In genomic region chr1:154956557-154956956, GRCh38 we compare ENCODE assay signal across 6 cellular contexts. TPM values are rescaled to one million over a fixed set of nuclear protein-coding genes. Genes with fewer than 3 reads are reported as not detected.
A peak's percentile ranks its signal among the peaks of the same experiment; 100 is the strongest.
DNase-seq lines count a peak whose midpoint lies in the region; ATAC-seq, FAIRE-seq and TF ChIP-seq lines count a peak whose summit lies in the region.

No MANE protein-coding gene starts in this region.

- H3K9me1 ChIP-seq in keratinocyte (ENCODE audit: control insufficient read depth, extremely low read depth, insufficient read depth, low read length) = no peaks in the 10 kb centered on the region

- peak overlapping the region; percentile 56 for H3K9ac ChIP-seq in keratinocyte (ENCODE audit: control insufficient read depth, extremely low read depth, insufficient read depth, low read length)

- DNase-seq in AG10803 (ENCODE audit: low read depth) = no peak
- no peak for DNase-seq in keratinocyte (ENCODE audit: low read depth, low spot score)
- DNase-seq in activated CD8-positive, alpha-beta memory T cell treated with anti-CD3 and anti-CD28 coated beads for 24 hours = no peak

- H4K20me1 ChIP-seq in keratinocyte (ENCODE audit: control insufficient read depth, extremely low read depth, insufficient read depth, low read length) = no peaks in the 10 kb centered on the region

- H3K27ac ChIP-seq in VCaP (peak overlapping the region; percentile 66), keratinocyte (ENCODE audit: control insufficient read depth, insufficient read depth, low read length) (peak overlapping the region; percentile 15)

- H3K4me1 ChIP-seq in keratinocyte (ENCODE audit: control insufficient read depth, extremely low read depth, insufficient read depth, low read length) = peaks cover 30% of the 10 kb centered on the region

- peak overlapping the region; percentile 72 for H3K4me3 ChIP-seq in AG10803 (ENCODE audit: low read length)
- peak overlapping the region in 2 of 3 experiments; percentile 49 to 71 for H3K4me3 ChIP-seq in keratinocyte (ENCODE audit: control insufficient read depth in 2 of 3, extremely low read depth in 1 of 3, insufficient read depth in 2 of 3, low read depth in 1 of 3, low read length in 3 of 3)

- peak overlapping the region; percentile 1 for H2AFZ ChIP-seq in keratinocyte (ENCODE audit: control insufficient read depth, low read length)

- H3K4me2 ChIP-seq in keratinocyte (ENCODE audit: control insufficient read depth, extremely low read depth, insufficient read depth, low read depth, low read length) = peak overlapping the region; percentile 73

- ATAC-seq in GM21786 (IDR thresholded peaks at IDR 0.05; ENCODE audit: unreplicated experiment) = no peak
- ATAC-seq in HG02678 (IDR thresholded peaks at IDR 0.05; ENCODE audit: unreplicated experiment) = no peak

- FAIRE-seq in keratinocyte (lab: Jason Lieb, UNC) = no peak

- no peaks in the 10 kb centered on the region for H3K9me3 ChIP-seq in keratinocyte (ENCODE audit: control insufficient read depth, low read depth, low read length)

- TF ChIP-seq CTCF in AG10803 (conservative IDR thresholded peaks at IDR 0.05; ENCODE audit: low read length) = no peak
- TF ChIP-seq CTCF in VCaP (conservative IDR thresholded peaks at IDR 0.05) = no peak
- no peak for TF ChIP-seq CTCF in keratinocyte (optimal IDR thresholded peaks at IDR 0.05 in 1 of 3, IDR thresholded peaks at IDR 0.05 in 1 of 3, conservative IDR thresholded peaks at IDR 0.05 in 1 of 3; ENCODE audit: extremely low read depth in 1 of 3, insufficient read depth in 2 of 3, low read length in 3 of 3)

- H3K79me2 ChIP-seq in keratinocyte (ENCODE audit: control insufficient read depth, insufficient read depth, low read length) = peaks cover 18% of the 10 kb centered on the region

- H3K27me3 ChIP-seq in keratinocyte (ENCODE audit: control insufficient read depth, extremely low read depth, insufficient read depth, low read length) = no peaks in the 10 kb centered on the region

- dilution Hi-C loops in keratinocyte (cut with MboI; ENCODE audit: extremely low pct_ligation_motif_present, low sequenced_read_pairs) = no loop called here

- H3K36me3 ChIP-seq in keratinocyte (ENCODE audit: control insufficient read depth in 2 of 2, extremely low read depth in 1 of 2, insufficient read depth in 2 of 2, low read length in 2 of 2) = peaks cover 2 to 13% of the 10 kb centered on the region in 2 experiments

RNA-seq across cellular contexts. Expression of gene PBXIP1, which starts 0.7 kb away (rescaled TPM):
- 15.1 to 29.9 TPM (median 15.6 TPM) in 3 replicates for polyA plus RNA-seq in keratinocyte
- 5.8 TPM for polyA plus RNA-seq in keratinocyte (2011; ENCODE audit: low read depth)
- polyA plus RNA-seq in keratinocyte (2011; cell fraction: cytosol; rRNA removed) = 4.9 and 7.7 TPM in 2 replicates
- 45.9 and 54.4 TPM in 2 replicates for polyA plus RNA-seq in keratinocyte (2011; cell fraction: nucleus; rRNA removed)
- 15.9 and 21.9 TPM in 2 replicates for polyA plus RNA-seq in keratinocyte (2012; ENCODE audit: low replicate concordance)
- 12.5 to 24.5 TPM (median 20.5 TPM) in 3 replicates for polyA minus RNA-seq in keratinocyte
- 12.5 TPM for polyA minus RNA-seq in keratinocyte (2011; cell fraction: cytosol; rRNA and poly(A)+ RNA removed)
- polyA minus RNA-seq in keratinocyte (2011; cell fraction: nucleus; rRNA and poly(A)+ RNA removed) = 46.6 and 54.2 TPM in 2 replicates

RNA-seq across cellular contexts. Expression of gene PYGO2, which starts 5.0 kb away (rescaled TPM):
- polyA plus RNA-seq in keratinocyte = 15.1 to 22.3 TPM (median 15.9 TPM) in 3 replicates
- 2.4 TPM for polyA plus RNA-seq in keratinocyte (2011; ENCODE audit: low read depth)
- 15.2 and 15.6 TPM in 2 replicates for polyA plus RNA-seq in keratinocyte (2011; cell fraction: cytosol; rRNA removed)
- 33.6 and 33.8 TPM in 2 replicates for polyA plus RNA-seq in keratinocyte (2011; cell fraction: nucleus; rRNA removed)
- polyA plus RNA-seq in keratinocyte (2012; ENCODE audit: low replicate concordance) = 16.4 and 18.9 TPM in 2 replicates
- polyA minus RNA-seq in keratinocyte = 15.5 to 20.0 TPM (median 15.6 TPM) in 3 replicates
- polyA minus RNA-seq in keratinocyte (2011; cell fraction: cytosol; rRNA and poly(A)+ RNA removed) = 20.5 TPM
- polyA minus RNA-seq in keratinocyte (2011; cell fraction: nucleus; rRNA and poly(A)+ RNA removed) = 10.2 and 12.9 TPM in 2 replicates

RNA-seq across cellular contexts. Expression of gene SHC1, which starts 14.0 kb away (rescaled TPM):
- 245 to 385 TPM (median 272 TPM) in 3 replicates for polyA plus RNA-seq in keratinocyte
- 41.9 TPM for polyA plus RNA-seq in keratinocyte (2011; ENCODE audit: low read depth)
- 316 and 399 TPM in 2 replicates for polyA plus RNA-seq in keratinocyte (2011; cell fraction: cytosol; rRNA removed)
- 637 and 800 TPM in 2 replicates for polyA plus RNA-seq in keratinocyte (2011; cell fraction: nucleus; rRNA removed)
- 195 and 241 TPM in 2 replicates for polyA plus RNA-seq in keratinocyte (2012; ENCODE audit: low replicate concordance)
- polyA minus RNA-seq in keratinocyte = 280 to 465 TPM (median 409 TPM) in 3 replicates
- polyA minus RNA-seq in keratinocyte (2011; cell fraction: cytosol; rRNA and poly(A)+ RNA removed) = 214 TPM
- 152 and 244 TPM in 2 replicates for polyA minus RNA-seq in keratinocyte (2011; cell fraction: nucleus; rRNA and poly(A)+ RNA removed)

RNA-seq across cellular contexts. Expression of gene CKS1B, which starts 17.9 kb away (rescaled TPM):
- 133 to 300 TPM (median 217 TPM) in 3 replicates for polyA plus RNA-seq in keratinocyte
- polyA plus RNA-seq in keratinocyte (2011; ENCODE audit: low read depth) = 8.8 TPM
- polyA plus RNA-seq in keratinocyte (2011; cell fraction: cytosol; rRNA removed) = 204 and 245 TPM in 2 replicates
- 66.6 and 66.9 TPM in 2 replicates for polyA plus RNA-seq in keratinocyte (2011; cell fraction: nucleus; rRNA removed)
- polyA plus RNA-seq in keratinocyte (2012; ENCODE audit: low replicate concordance) = 78.8 and 129 TPM in 2 replicates
- 75.8 to 128 TPM (median 83.8 TPM) in 3 replicates for polyA minus RNA-seq in keratinocyte
- polyA minus RNA-seq in keratinocyte (2011; cell fraction: cytosol; rRNA and poly(A)+ RNA removed) = 44.7 TPM
- 10.4 and 19.9 TPM in 2 replicates for polyA minus RNA-seq in keratinocyte (2011; cell fraction: nucleus; rRNA and poly(A)+ RNA removed)

RNA-seq across cellular contexts. Expression of gene PMVK, which starts 20.0 kb away (rescaled TPM):
- polyA plus RNA-seq in keratinocyte = 25.1 to 28.5 TPM (median 27.4 TPM) in 3 replicates
- 5.8 TPM for polyA plus RNA-seq in keratinocyte (2011; ENCODE audit: low read depth)
- polyA plus RNA-seq in keratinocyte (2011; cell fraction: cytosol; rRNA removed) = 12.7 and 27.2 TPM in 2 replicates
- polyA plus RNA-seq in keratinocyte (2011; cell fraction: nucleus; rRNA removed) = 9.7 and 12.0 TPM in 2 replicates
- 28.2 and 38.2 TPM in 2 replicates for polyA plus RNA-seq in keratinocyte (2012; ENCODE audit: low replicate concordance)
- 12.4 to 13.1 TPM (median 12.6 TPM) in 3 replicates for polyA minus RNA-seq in keratinocyte
- polyA minus RNA-seq in keratinocyte (2011; cell fraction: cytosol; rRNA and poly(A)+ RNA removed) = 15.7 TPM
- polyA minus RNA-seq in keratinocyte (2011; cell fraction: nucleus; rRNA and poly(A)+ RNA removed) = 3.6 and 5.1 TPM in 2 replicates
